13 cellular contexts compared by ENCODE assay signal in the genomic region with DNA sequence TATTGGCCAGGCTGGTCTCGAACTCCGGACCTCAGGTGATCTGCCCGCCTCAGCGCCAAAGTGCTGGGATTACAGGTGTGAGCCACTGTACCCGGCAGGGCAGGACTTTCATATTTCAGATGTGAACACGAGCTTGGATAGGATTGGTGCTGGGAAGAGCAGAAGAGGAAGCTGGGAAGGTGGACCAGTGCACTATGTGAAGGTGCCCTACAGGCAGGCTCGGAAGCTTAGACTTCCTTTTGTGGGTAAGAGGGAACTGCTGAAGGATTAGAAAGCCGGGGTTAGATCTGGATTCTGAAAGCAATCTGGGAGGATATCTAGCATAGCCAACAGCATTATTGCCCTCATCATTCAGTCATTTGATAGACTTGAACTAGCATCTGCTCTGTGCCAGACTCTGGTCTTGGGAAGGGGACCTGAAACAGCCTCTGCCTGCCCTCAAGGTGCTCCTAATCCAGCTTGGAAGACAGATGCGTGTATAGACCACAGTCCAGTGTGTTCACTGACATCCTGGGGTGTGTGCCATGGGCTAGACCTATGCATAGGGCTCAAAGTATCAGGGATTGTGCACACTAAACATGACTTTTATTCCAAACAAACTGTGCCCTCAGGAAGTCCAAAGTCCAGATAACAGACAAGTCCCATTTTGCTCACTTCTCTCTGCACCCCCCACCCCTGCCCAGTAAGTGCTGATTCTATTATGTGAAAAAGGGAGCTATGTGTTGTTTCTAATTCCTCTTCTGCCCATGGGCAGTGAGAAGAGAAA. TPM values are rescaled to one million over a fixed set of nuclear protein-coding genes. Genes with fewer than 3 reads are reported as not detected.
A peak's percentile ranks its signal among the peaks of the same experiment; 100 is the strongest.
DNase-seq lines count a peak whose midpoint lies in the region; ATAC-seq and TF ChIP-seq lines count a peak whose summit lies in the region.
"Had no signal": no experiment of that assay in that cellular context is flagged by ENCODE, and none has a peak within 500 bp of the region (broad histone marks: within the 10 kb centered on the region; RNA-seq: fewer than 3 reads in every experiment).

No MANE protein-coding gene starts in this region.

- H3K27me3 ChIP-seq in Panc1 (ENCODE audit: control insufficient read depth, insufficient read depth, low read length), result no peaks in the 10 kb centered on the region

- H3K27ac Mint-ChIP-seq in activated T-cell treated with anti-CD3 and anti-CD28 coated beads, Interleukin-2, amount 50 U/mL, for 72 hours, result peak overlapping the region; percentile 6
- H3K27ac Mint-ChIP-seq in dendritic cell treated with granulocyte-macrophage colony-stimulating factor and Interleukin-4, amounts not matched to agents 40 ng/mL and 50 ng/mL, for 4 days, result peak overlapping the region; percentile 76
- peak overlapping the region; percentile 93 for H3K27ac Mint-ChIP-seq in stimulated activated effector memory CD8-positive, alpha-beta T cell treated with anti-CD3 and anti-CD28 coated beads, Interleukin-12 subunit alpha, Interleukin-12 subunit beta, amount 100 ng/mL, for 72 hours

- POLR2A ChIA-PET in Panc1 (lab: Charles Lee), result interaction anchor here (0.5 to 0.8 kb wide), 2 partner anchors 16 to 111 kb away, joined by 9 to 11 read pairs; no protein-coding TSS in a partner anchor

- intact Hi-C loops in Panc1 (cut with micrococcal nuclease; ENCODE audit: unreplicated experiment), result no loop called here
- intact Hi-C loops in dendritic cell treated with granulocyte-macrophage colony-stimulating factor and Interleukin-4, amounts not matched to agents 40 ng/mL and 50 ng/mL, for 4 days (cut with micrococcal nuclease), result no loop called here

- no peak for DNase-seq in activated T-cell treated with anti-CD3 and anti-CD28 coated beads, Interleukin-2, amount 50 U/mL, for 72 hours
- no peak for DNase-seq in activated T-cell treated with anti-CD3 and anti-CD28 coated beads, Interleukin-2, amount 50 U/mL, for 48 hours
- DNase-seq in Panc1 (ENCODE audit: low read depth, low spot score) (no peak), ecto neural progenitor cell (ENCODE audit: low spot score) (no peak), NCI-H345 treated with DMSO at 0.1 percent for 48 hours (lab: John Stamatoyannopoulos, UW; ENCODE audit: unreplicated experiment) (no peak)
- no peak for DNase-seq in stimulated activated effector memory CD8-positive, alpha-beta T cell treated with anti-CD3 and anti-CD28 coated beads, Interleukin-12 subunit alpha, Interleukin-12 subunit beta, amount 100 ng/mL, for 72 hours (ENCODE audit: low spot score in 2 of 2)
- DNase-seq: activated CD8-positive, alpha-beta memory T cell treated with anti-CD3 and anti-CD28 coated beads, Interleukin-2, amount 50 U/mL, for 4 hours; stimulated activated CD4-positive, alpha-beta T cell treated with anti-CD3 and anti-CD28 coated beads, Interleukin-2, amount 100 ng/mL, for 24 hours; stimulated activated naive CD4-positive, alpha-beta T cell treated with Interleukin-2 at 50 U/mL for 16 hours had no signal

- CTCF ChIA-PET in Panc1 (lab: Charles Lee), result no interaction called here

- H3K9me3 ChIP-seq in Panc1 (ENCODE audit: control insufficient read depth, insufficient read depth, low read depth, low read length), result no peaks in the 10 kb centered on the region

- no peaks in the 10 kb centered on the region for H3K27me3 Mint-ChIP-seq in activated T-cell treated with anti-CD3 and anti-CD28 coated beads, Interleukin-2, amount 50 U/mL, for 72 hours (ENCODE audit: low read depth)
- no peaks in the 10 kb centered on the region for H3K27me3 Mint-ChIP-seq in dendritic cell treated with granulocyte-macrophage colony-stimulating factor and Interleukin-4, amounts not matched to agents 40 ng/mL and 50 ng/mL, for 4 days

- H3K36me3 ChIP-seq in Panc1 (ENCODE audit: control insufficient read depth, insufficient read depth, low read length), result no peaks in the 10 kb centered on the region; the same call in 1 of the 2 replicates

- no peak overlapping the region for H3K27ac ChIP-seq in Panc1 (ENCODE audit: low read length)

- no peak for TF ChIP-seq CTCF in Panc1 (IDR thresholded peaks at IDR 0.05)

- peaks cover 6 to 13% of the 10 kb centered on the region in 2 donors for H3K36me3 Mint-ChIP-seq in activated T-cell treated with anti-CD3 and anti-CD28 coated beads, Interleukin-2, amount 50 U/mL, for 72 hours (ENCODE audit: insufficient read depth in 2 of 2)
- peaks cover 18% of the 10 kb centered on the region for H3K36me3 Mint-ChIP-seq in dendritic cell treated with granulocyte-macrophage colony-stimulating factor and Interleukin-4, amounts not matched to agents 40 ng/mL and 50 ng/mL, for 4 days (ENCODE audit: low read depth)
- H3K36me3 Mint-ChIP-seq in stimulated activated effector memory CD8-positive, alpha-beta T cell treated with anti-CD3 and anti-CD28 coated beads, Interleukin-12 subunit alpha, Interleukin-12 subunit beta, amount 100 ng/mL, for 72 hours, result peaks cover 52% of the 10 kb centered on the region

- H3K4me1 ChIP-seq in Panc1 (ENCODE audit: control insufficient read depth, insufficient read depth, low read length), result no peaks in the 10 kb centered on the region; the same call in 1 of the 2 replicates

- H3K4me3 ChIP-seq in Panc1 (ENCODE audit: low read depth in 2 of 2, low read length in 2 of 2), result no peak overlapping the region

- TSS peak; percentile 62 for BruUV-seq in Panc1 (replicated peaks; lab: Mats Ljungman, UMichigan)

- in situ Hi-C loops in Panc1 (cut with HindIII; ENCODE audit: low pct_unique_long_range_greater_than_20kb, low sequenced_read_pairs), result no loop called here

- no peaks in the 10 kb centered on the region for H3K9me3 Mint-ChIP-seq in activated T-cell treated with anti-CD3 and anti-CD28 coated beads, Interleukin-2, amount 50 U/mL, for 72 hours
- H3K9me3 Mint-ChIP-seq in dendritic cell treated with granulocyte-macrophage colony-stimulating factor and Interleukin-4, amounts not matched to agents 40 ng/mL and 50 ng/mL, for 4 days, result peaks cover 7% of the 10 kb centered on the region
- H3K9me3 Mint-ChIP-seq in stimulated activated effector memory CD8-positive, alpha-beta T cell treated with anti-CD3 and anti-CD28 coated beads, Interleukin-12 subunit alpha, Interleukin-12 subunit beta, amount 100 ng/mL, for 72 hours, result no peaks in the 10 kb centered on the region

- no peak for ATAC-seq in activated T-cell treated with anti-CD3 and anti-CD28 coated beads, Interleukin-2, amount 50 U/mL, for 72 hours (replicated peaks in 1 of 2)
- ATAC-seq in Panc1 (no peak), GM21360 (IDR thresholded peaks at IDR 0.05; ENCODE audit: unreplicated experiment) (no peak)
- ATAC-seq in stimulated activated effector memory CD8-positive, alpha-beta T cell treated with anti-CD3 and anti-CD28 coated beads, Interleukin-12 subunit alpha, Interleukin-12 subunit beta, amount 100 ng/mL, for 72 hours, result no peak

- peak overlapping the region; percentile 77 to 99 for H3K4me3 Mint-ChIP-seq in activated T-cell treated with anti-CD3 and anti-CD28 coated beads, Interleukin-2, amount 50 U/mL, for 72 hours
- H3K4me3 Mint-ChIP-seq in dendritic cell treated with granulocyte-macrophage colony-stimulating factor and Interleukin-4, amounts not matched to agents 40 ng/mL and 50 ng/mL, for 4 days, result no peak overlapping the region
- H3K4me3 Mint-ChIP-seq in stimulated activated effector memory CD8-positive, alpha-beta T cell treated with anti-CD3 and anti-CD28 coated beads, Interleukin-12 subunit alpha, Interleukin-12 subunit beta, amount 100 ng/mL, for 72 hours, result peak overlapping the region; percentile 91

- H3K4me1 Mint-ChIP-seq in activated T-cell treated with anti-CD3 and anti-CD28 coated beads, Interleukin-2, amount 50 U/mL, for 72 hours (ENCODE audit: low read depth), result peaks cover 48% of the 10 kb centered on the region
- peaks cover 53% of the 10 kb centered on the region for H3K4me1 Mint-ChIP-seq in dendritic cell treated with granulocyte-macrophage colony-stimulating factor and Interleukin-4, amounts not matched to agents 40 ng/mL and 50 ng/mL, for 4 days (ENCODE audit: low read depth)
- peaks cover 32% of the 10 kb centered on the region for H3K4me1 Mint-ChIP-seq in stimulated activated effector memory CD8-positive, alpha-beta T cell treated with anti-CD3 and anti-CD28 coated beads, Interleukin-12 subunit alpha, Interleukin-12 subunit beta, amount 100 ng/mL, for 72 hours

RNA-seq across cellular contexts. Expression of gene CBY3, which starts 0.6 kb away (rescaled TPM):
- under 1 TPM in 1 of 2 donors, not detected in 1; 0.44 TPM for total RNA-seq in activated T-cell treated with anti-CD3 and anti-CD28 coated beads, Interleukin-2, amount 50 U/mL, for 72 hours
- 0.39 TPM for total RNA-seq in Panc1 (2021; ENCODE audit: unreplicated experiment)
- 0.57 TPM for polyA plus RNA-seq in Panc1 (2012; ENCODE audit: insufficient read length)
- total RNA-seq: LHCN-M2, lung microvascular endothelial cell had no signal

RNA-seq across cellular contexts. Expression of gene CANX, which starts 18.6 kb away (rescaled TPM):
- total RNA-seq in activated T-cell treated with anti-CD3 and anti-CD28 coated beads, Interleukin-2, amount 50 U/mL, for 72 hours, result 100 to 1,000 TPM; 572 to 714 TPM
- 707 TPM for total RNA-seq in Panc1 (2021; ENCODE audit: unreplicated experiment)
- polyA plus RNA-seq in Panc1 (2012; ENCODE audit: insufficient read length), result 630 TPM

RNA-seq across cellular contexts. Expression of gene MAML1, which starts 52.4 kb away (rescaled TPM):
- total RNA-seq in activated T-cell treated with anti-CD3 and anti-CD28 coated beads, Interleukin-2, amount 50 U/mL, for 72 hours, result 10 to 100 TPM; 26.9 to 28.0 TPM
- 31.3 TPM for total RNA-seq in Panc1 (2021; ENCODE audit: unreplicated experiment)
- 33.1 TPM for polyA plus RNA-seq in Panc1 (2012; ENCODE audit: insufficient read length)

RNA-seq across cellular contexts. Expression of gene HNRNPH1, which starts 56.7 kb away (rescaled TPM):
- total RNA-seq in activated T-cell treated with anti-CD3 and anti-CD28 coated beads, Interleukin-2, amount 50 U/mL, for 72 hours, result 100 to 1,000 TPM; 805 to 958 TPM
- total RNA-seq in Panc1 (2021; ENCODE audit: unreplicated experiment), result 587 TPM
- 477 TPM for polyA plus RNA-seq in Panc1 (2012; ENCODE audit: insufficient read length)

Comparison
In these comparisons a context has a peak if more than half of its experiments do, and no peak if none do; other contexts are left out.
1. H3K27ac Mint-ChIP-seq: peak in every context shown above with its lines; median percentile 93 in stimulated activated effector memory CD8-positive, alpha-beta T cell treated with anti-CD3 and anti-CD28 coated beads, Interleukin-12 subunit alpha, Interleukin-12 subunit beta, amount 100 ng/mL, for 72 hours; 76 in dendritic cell treated with granulocyte-macrophage colony-stimulating factor and Interleukin-4, amounts not matched to agents 40 ng/mL and 50 ng/mL, for 4 days; 6 in activated T-cell treated with anti-CD3 and anti-CD28 coated beads, Interleukin-2, amount 50 U/mL, for 72 hours.